1 cellular context compared by ENCODE assay signal in genomic region chr9:128721487-128722010, GRCh38.
TF ChIP-seq lines count a peak whose summit lies in the region.

No MANE protein-coding gene starts in this region.

TF ChIP-seq in HepG2, 621 proteins besides CTCF, POLR2A, EP300 and RAD21:
- no peak for TF ChIP-seq RFXANK (CRISPR knock-in tag; IDR thresholded peaks at IDR 0.05)
- peak; percentile 49 for TF ChIP-seq AGO2 (optimal IDR thresholded peaks at IDR 0.05; ENCODE audit: low read depth, low read length)
